In genomic region chr12:71070416-71071155, GRCh38 we compare ENCODE assay signal across 24 cellular contexts.
"Had no signal": no experiment of that assay in that cellular context is flagged by ENCODE, and none has a peak within 500 bp of the region (broad histone marks: within the 10 kb centered on the region; RNA-seq: fewer than 3 reads in every experiment).

No MANE protein-coding gene starts in this region.

- H3K36me3 Mint-ChIP-seq: activated naive CD8-positive, alpha-beta T cell; natural killer cell had no signal

- H3K36me3 ChIP-seq: esophagus squamous epithelium, gastroesophageal sphincter, left ventricle myocardium inferior, thyroid gland had no signal

- H3K4me3 ChIP-seq: coronary artery, esophagus squamous epithelium, gastroesophageal sphincter, left ventricle myocardium inferior, thyroid gland had no signal

- DNase-seq: activated B cell treated with CpG ODN at 0.5 μM for 24 hours; activated CD4-positive, alpha-beta T cell treated with anti-CD3 and anti-CD28 coated beads for 36 hours; activated CD4-positive, alpha-beta T cell treated with anti-CD3 and anti-CD28 coated beads, Interleukin-2, amount 50 U/mL, for 4 hours; activated CD8-positive, alpha-beta memory T cell treated with anti-CD3 and anti-CD28 coated beads for 24 hours; activated CD8-positive, alpha-beta memory T cell treated with anti-CD3 and anti-CD28 coated beads, Interleukin-2, amount 50 U/mL, for 4 hours; activated T-cell treated with anti-CD3 and anti-CD28 coated beads, Interleukin-2, amount 50 U/mL, for 24 hours; cerebellar nuclear complex; endodermal cell; esophagus squamous epithelium; head of caudate nucleus; hypothalamus; left ventricle myocardium inferior; mammary epithelial cell; midbrain; natural killer cell; stimulated activated CD4-positive, alpha-beta T cell treated with anti-CD3 and anti-CD28 coated beads, Interleukin-2, amount 100 ng/mL, for 48 hours; stimulated activated naive CD4-positive, alpha-beta T cell treated with Interleukin-2 at 50 U/mL for 16 hours; T-helper 9 cell; thyroid gland had no signal

- H3K4me1 Mint-ChIP-seq: activated B cell treated with CpG ODN at 0.5 μM for 24 hours; activated CD4-positive, alpha-beta T cell treated with anti-CD3 and anti-CD28 coated beads for 36 hours; activated T-helper 17 cell treated with anti-CD3 and anti-CD28 coated beads, Interleukin-2, amount 50 U/mL, for 72 hours; natural killer cell had no signal

- H3K27me3 ChIP-seq: esophagus squamous epithelium, gastroesophageal sphincter, thyroid gland had no signal

- H3K27ac Mint-ChIP-seq: activated B cell treated with CpG ODN at 0.5 μM for 24 hours; activated CD4-positive, alpha-beta T cell treated with anti-CD3 and anti-CD28 coated beads for 36 hours; activated naive CD8-positive, alpha-beta T cell; activated T-cell treated with anti-CD3 and anti-CD28 coated beads, Interleukin-2, amount 50 U/mL, for 24 hours; activated T-helper 17 cell treated with anti-CD3 and anti-CD28 coated beads, Interleukin-2, amount 50 U/mL, for 72 hours; endodermal cell; natural killer cell; progenitor cell of endocrine pancreas had no signal

- H3K9me3 Mint-ChIP-seq: activated B cell treated with CpG ODN at 0.5 μM for 24 hours; activated T-cell treated with anti-CD3 and anti-CD28 coated beads, Interleukin-2, amount 50 U/mL, for 24 hours had no signal

- H3K4me3 Mint-ChIP-seq: activated B cell treated with CpG ODN at 0.5 μM for 24 hours; activated CD4-positive, alpha-beta T cell treated with anti-CD3 and anti-CD28 coated beads for 36 hours; activated naive CD8-positive, alpha-beta T cell; activated T-cell treated with anti-CD3 and anti-CD28 coated beads, Interleukin-2, amount 50 U/mL, for 24 hours; activated T-helper 17 cell treated with anti-CD3 and anti-CD28 coated beads, Interleukin-2, amount 50 U/mL, for 72 hours; endodermal cell; natural killer cell had no signal

- H3K27me3 Mint-ChIP-seq: activated B cell treated with CpG ODN at 0.5 μM for 24 hours; activated CD4-positive, alpha-beta T cell treated with anti-CD3 and anti-CD28 coated beads for 36 hours; activated naive CD8-positive, alpha-beta T cell; activated T-cell treated with anti-CD3 and anti-CD28 coated beads, Interleukin-2, amount 50 U/mL, for 24 hours; progenitor cell of endocrine pancreas had no signal

- ATAC-seq: activated CD4-positive, alpha-beta T cell treated with anti-CD3 and anti-CD28 coated beads for 36 hours; activated T-helper 17 cell treated with anti-CD3 and anti-CD28 coated beads, Interleukin-2, amount 50 U/mL, for 72 hours; gastroesophageal sphincter; natural killer cell had no signal
